In the genomic region with DNA sequence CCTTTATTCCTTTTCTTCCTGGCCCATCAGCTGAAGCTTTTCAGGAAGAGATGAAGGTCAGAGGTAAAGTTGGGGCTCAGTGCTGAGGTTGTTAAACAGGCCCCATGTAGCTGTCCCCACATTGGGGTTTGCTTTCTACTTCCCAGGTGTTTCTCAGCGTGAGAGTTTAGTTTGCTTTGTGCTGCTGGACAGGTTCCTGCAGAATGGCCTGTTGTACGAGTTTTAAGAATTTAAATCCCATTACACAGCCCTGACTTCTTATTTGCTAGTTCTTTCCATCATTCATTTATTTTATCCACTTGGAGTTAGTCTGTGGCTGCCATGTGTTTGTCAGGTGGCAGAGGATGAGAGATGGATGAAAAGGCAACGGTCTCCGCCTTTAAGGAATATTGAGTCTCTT, we compare ENCODE assay signal across 27 cellular contexts.
"Had no signal": no experiment of that assay in that cellular context is flagged by ENCODE, and none has a peak within 500 bp of the region (broad histone marks: within the 10 kb centered on the region; RNA-seq: fewer than 3 reads in every experiment).

No MANE protein-coding gene starts in this region.

- H3K9me3 ChIP-seq: left lung, lower lobe of right lung, right atrium auricular region, right lobe of liver, stomach, testis, thyroid gland, transverse colon, upper lobe of right lung had no signal

- H3K4me3 Mint-ChIP-seq: immature natural killer cell; naive thymus-derived CD8-positive, alpha-beta T cell; nephron; neural crest cell; stimulated activated memory B cell treated with anti-CD40 and anti-IgM and Interleukin-4, amounts not matched to agents 10 μg/mL and 1 μg/mL and 100 μg/mL, for 72 hours had no signal

- DNase-seq: hypothalamus; immature natural killer cell; kidney; left colon; left lung; lower lobe of right lung; mammary epithelial cell; mesenchymal stem cell; naive thymus-derived CD8-positive, alpha-beta T cell; nucleus accumbens; right lobe of liver; stimulated activated CD4-positive, alpha-beta T cell treated with anti-CD3 and anti-CD28 coated beads, Interleukin-1b, Interleukin-23, amount 100 ng/mL, for 48 hours; stimulated activated CD4-positive, alpha-beta T cell treated with anti-CD3 and anti-CD28 coated beads, Interleukin-2, amount 100 ng/mL, for 48 hours; stimulated activated CD4-positive, alpha-beta T cell treated with anti-CD3 and anti-CD28 coated beads, Interleukin-4, amount 100 ng/mL, for 4 hours; stimulated activated CD8-positive, alpha-beta memory T cell treated with anti-CD3 and anti-CD28 coated beads, Interleukin-4, amount 100 ng/mL, for 48 hours; stimulated activated naive CD4-positive, alpha-beta T cell treated with Interleukin-2 at 50 U/mL for 16 hours; stomach; testis; thyroid gland; transverse colon; upper lobe of right lung had no signal

- H3K4me3 ChIP-seq: left lung, lower lobe of right lung, right atrium auricular region, right lobe of liver, smooth muscle cell, stomach, testis, thyroid gland, transverse colon, upper lobe of right lung had no signal

- H3K27ac Mint-ChIP-seq: nephron; stimulated activated memory B cell treated with anti-CD40 and anti-IgM and Interleukin-4, amounts not matched to agents 10 μg/mL and 1 μg/mL and 100 μg/mL, for 72 hours had no signal

- ATAC-seq: left colon; left lung; lower lobe of right lung; naive thymus-derived CD8-positive, alpha-beta T cell; right lobe of liver; stimulated activated memory B cell treated with anti-CD40 and anti-IgM and Interleukin-4, amounts not matched to agents 10 μg/mL and 1 μg/mL and 100 μg/mL, for 72 hours; upper lobe of right lung had no signal

- H3K27me3 ChIP-seq: left lung, right atrium auricular region, right lobe of liver, stomach, testis, thyroid gland, transverse colon, upper lobe of right lung had no signal

- H3K9me3 Mint-ChIP-seq: immature natural killer cell; naive thymus-derived CD8-positive, alpha-beta T cell; nephron; neural crest cell; stimulated activated memory B cell treated with anti-CD40 and anti-IgM and Interleukin-4, amounts not matched to agents 10 μg/mL and 1 μg/mL and 100 μg/mL, for 72 hours had no signal

- H3K4me1 Mint-ChIP-seq: neural crest cell had no signal

- H3K27me3 Mint-ChIP-seq: naive thymus-derived CD8-positive, alpha-beta T cell; stimulated activated memory B cell treated with anti-CD40 and anti-IgM and Interleukin-4, amounts not matched to agents 10 μg/mL and 1 μg/mL and 100 μg/mL, for 72 hours had no signal

- H3K27ac ChIP-seq: left lung, lower lobe of right lung, parathyroid adenoma, right atrium auricular region, right lobe of liver, stomach, testis, thyroid gland, transverse colon, upper lobe of right lung had no signal
